ENCODE assay signal across 21 cellular contexts in the genomic region with DNA sequence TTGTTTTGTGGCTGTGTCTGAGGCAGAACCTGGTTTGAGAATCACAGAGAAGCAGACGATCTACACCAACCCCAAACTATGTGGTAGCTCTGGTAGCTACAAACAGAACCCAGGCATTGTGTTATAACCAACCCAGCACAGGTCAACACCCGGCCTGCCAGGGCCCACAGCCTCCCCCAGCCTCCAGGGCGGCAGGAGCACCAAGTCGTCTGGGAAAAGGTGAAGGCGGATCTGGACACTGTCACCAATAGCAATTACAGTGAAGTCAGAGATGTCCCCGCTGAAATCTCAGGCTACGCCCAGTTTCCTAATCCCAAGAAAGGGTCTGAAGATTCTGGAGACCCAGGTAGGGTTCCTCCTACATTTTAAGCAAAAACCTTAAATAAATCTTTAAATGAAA. TPM values are rescaled to one million over a fixed set of nuclear protein-coding genes. Genes with fewer than 3 reads are reported as not detected.
"Had no signal": no experiment of that assay in that cellular context is flagged by ENCODE, and none has a peak within 500 bp of the region (broad histone marks: within the 10 kb centered on the region; RNA-seq: fewer than 3 reads in every experiment).

No MANE protein-coding gene starts in this region.

- H3K9me3 ChIP-seq: breast epithelium, esophagus squamous epithelium, ovary, thoracic aorta, upper lobe of right lung had no signal

- DNase-seq: activated CD4-positive, alpha-beta T cell treated with anti-CD3 and anti-CD28 coated beads, Interleukin-2, amount 50 U/mL, for 1 hour; activated CD4-positive, CD25-positive, alpha-beta regulatory T cell treated with anti-CD3 and anti-CD28 coated beads, Interleukin-2, amount 50 U/mL, for 72 hours; activated CD8-positive, alpha-beta memory T cell treated with anti-CD3 and anti-CD28 coated beads for 24 hours; activated CD8-positive, alpha-beta memory T cell treated with anti-CD3 and anti-CD28 coated beads, Interleukin-2, amount 50 U/mL, for 48 hours; activated naive CD4-positive, alpha-beta T cell; activated naive CD8-positive, alpha-beta T cell treated with anti-CD3 and anti-CD28 coated beads, Interleukin-2, amount 10 ng/mL, durations not matched to agents 7 days and 5 days; activated T-cell treated with anti-CD3 and anti-CD28 coated beads, Interleukin-2, amount 50 U/mL, for 4 hours; amniotic stem cell; esophagus squamous epithelium; ovary; right cardiac atrium; stimulated activated CD4-positive, alpha-beta T cell treated with anti-CD3 and anti-CD28 coated beads, Interleukin-4, amount 100 ng/mL, for 24 hours; stimulated activated naive CD4-positive, alpha-beta T cell treated with Interleukin-2 at 50 U/mL for 16 hours; upper lobe of right lung; WERI-Rb-1 had no signal

- H3K27me3 ChIP-seq: breast epithelium, esophagus squamous epithelium, ovary, upper lobe of right lung had no signal

- H3K4me3 ChIP-seq: breast epithelium, coronary artery, esophagus squamous epithelium, lung, ovary, thoracic aorta, upper lobe of right lung had no signal

- H3K4me1 ChIP-seq: breast epithelium, upper lobe of right lung had no signal

- H3K27ac ChIP-seq: breast epithelium, coronary artery, esophagus squamous epithelium, ovary, thoracic aorta, upper lobe of right lung, WERI-Rb-1 had no signal

- ATAC-seq: activated T-cell treated with anti-CD3 and anti-CD28 coated beads, Interleukin-2, amount 50 U/mL, for 4 hours; left lobe of liver; naive thymus-derived CD8-positive, alpha-beta T cell; right cardiac atrium; upper lobe of right lung had no signal

- H3K36me3 ChIP-seq: breast epithelium, ovary, thoracic aorta, upper lobe of right lung had no signal

RNA-seq across cellular contexts. Expression of a gene that starts 3.6 kb away (rescaled TPM):
- total RNA-seq: naive thymus-derived CD8-positive, alpha-beta T cell had no signal
- polyA plus RNA-seq: naive thymus-derived CD8-positive, alpha-beta T cell had no signal
